In genomic region chr19:15615526-15615925, GRCh38 we compare ENCODE assay signal across 16 cellular contexts. TPM values are rescaled to one million over a fixed set of nuclear protein-coding genes. Genes with fewer than 3 reads are reported as not detected.
DNase-seq lines count a peak whose midpoint lies in the region; ATAC-seq and TF ChIP-seq lines count a peak whose summit lies in the region.
"Had no signal": no experiment of that assay in that cellular context is flagged by ENCODE, and none has a peak within 500 bp of the region (broad histone marks: within the 10 kb centered on the region; RNA-seq: fewer than 3 reads in every experiment).

No MANE protein-coding gene starts in this region.

- no peaks in the 10 kb centered on the region for H3K79me2 ChIP-seq in H9 (ENCODE audit: insufficient read depth, low read length)

- no peak overlapping the region for H3K4me3 Mint-ChIP-seq in activated naive CD4-positive, alpha-beta T cell treated with anti-CD3 and anti-CD28 coated beads for 36 hours
- H3K4me3 Mint-ChIP-seq in H9 = no peak overlapping the region
- H3K4me3 Mint-ChIP-seq: CD4-positive, alpha-beta T cell; IgD-negative memory B cell had no signal

- no peak overlapping the region for H3K4me2 ChIP-seq in H9 (ENCODE audit: insufficient read depth, insufficient read length, low read length)

- H4K8ac ChIP-seq in H9 (replicated peaks; ENCODE audit: insufficient read length, low read depth, low read length) = no peak overlapping the region

- H2BK12ac ChIP-seq in H9 (ENCODE audit: insufficient read length, low read depth, low read length) = no peak overlapping the region

- peak overlapping the region; percentile 74 to 77 for H3K27ac Mint-ChIP-seq in activated naive CD4-positive, alpha-beta T cell treated with anti-CD3 and anti-CD28 coated beads, Interleukin-2, amount 50 U/mL, for 72 hours
- no peak overlapping the region for H3K27ac Mint-ChIP-seq in activated naive CD4-positive, alpha-beta T cell treated with anti-CD3 and anti-CD28 coated beads for 36 hours
- peak overlapping the region in 1 of 3 experiments; percentile 59; a peak in 1 of 7 replicates for H3K27ac Mint-ChIP-seq in H9
- H3K27ac Mint-ChIP-seq: CD4-positive, alpha-beta T cell; IgD-negative memory B cell had no signal

- H3T11ph ChIP-seq in H9 (ENCODE audit: low read length) = no peak overlapping the region

- no peak overlapping the region for H2BK5ac ChIP-seq in H9 (ENCODE audit: insufficient read length, low read length)

- no peak overlapping the region for H2AFZ ChIP-seq in H9 (ENCODE audit: low read length)

- TF ChIP-seq CTCF in VCaP (conservative IDR thresholded peaks at IDR 0.05) (no peak), esophagus muscularis mucosa (IDR thresholded peaks at IDR 0.05) (no peak), H9 (conservative IDR thresholded peaks at IDR 0.05) (no peak)

- 69% methylated on average over 14 of the region's 14 CpGs for WGBS in esophagus muscularis mucosa
- no CpG with 5 or more reads among the region's 14 CpGs for whole genome bisulfite sequencing in H9 (ENCODE audit: extremely low coverage, insufficient read length, low lambda C conversion rate)

- H3K9ac ChIP-seq in H9 (ENCODE audit: extremely low read depth, insufficient read length, low read length) = no peak overlapping the region

- no peak for TF ChIP-seq EP300 in esophagus muscularis mucosa (IDR thresholded peaks at IDR 0.05)

- H2BK15ac ChIP-seq in H9 (ENCODE audit: low read depth, low read length) = no peak overlapping the region

- intact Hi-C loops in activated naive CD4-positive, alpha-beta T cell treated with anti-CD3 and anti-CD28 coated beads for 36 hours (cut with micrococcal nuclease) = no loop called here
- intact Hi-C loops in esophagus muscularis mucosa (cut with DNase I) = no loop called here
- intact Hi-C loops in posterior vena cava (cut with DNase I) = no loop called here

- H3K9me3 ChIP-seq in esophagus muscularis mucosa = no peaks in the 10 kb centered on the region
- H3K9me3 ChIP-seq in H9 (ENCODE audit: control insufficient read depth, low read depth, low read length) = peaks cover 83% of the 10 kb centered on the region
- H3K9me3 ChIP-seq: BE2C, Caco-2 had no signal

- H3K27ac ChIP-seq in VCaP = peak overlapping the region; percentile 90
- H3K27ac ChIP-seq in esophagus muscularis mucosa (replicated peaks in 1 of 4) = no peak overlapping the region
- H3K27ac ChIP-seq in H9 (ENCODE audit: insufficient read length, low read depth, low read length) = no peak overlapping the region

- no peak overlapping the region for H4K5ac ChIP-seq in H9 (ENCODE audit: insufficient read length, low read depth, low read length)

- H3K14ac ChIP-seq in H9 (ENCODE audit: insufficient read depth, low read length) = no peak overlapping the region

- no peaks in the 10 kb centered on the region for H3K23me2 ChIP-seq in H9 (ENCODE audit: insufficient read length, low read depth, low read length, poor library complexity, severe bottlenecking)

- no peak overlapping the region for H2BK20ac ChIP-seq in H9 (ENCODE audit: low read depth, low read length, poor library complexity, severe bottlenecking)

- H3K27me3 Mint-ChIP-seq in activated naive CD4-positive, alpha-beta T cell treated with anti-CD3 and anti-CD28 coated beads for 36 hours (ENCODE audit: low read depth) = peaks cover 22% of the 10 kb centered on the region
- peaks cover 3% of the 10 kb centered on the region for H3K27me3 Mint-ChIP-seq in H9 (ENCODE audit: low read depth)

- H3K4me1 Mint-ChIP-seq in activated naive CD4-positive, alpha-beta T cell treated with anti-CD3 and anti-CD28 coated beads for 36 hours (ENCODE audit: low read depth) = no peaks in the 10 kb centered on the region
- H3K4me1 Mint-ChIP-seq in H9 = no peaks in the 10 kb centered on the region
- H3K4me1 Mint-ChIP-seq: IgD-negative memory B cell had no signal

- H3K23ac ChIP-seq in H9 (ENCODE audit: insufficient read length, low read depth, low read length) = no peak overlapping the region

- no peak overlapping the region for H3K4me3 ChIP-seq in esophagus muscularis mucosa

- no peaks in the 10 kb centered on the region for H3K36me3 ChIP-seq in esophagus muscularis mucosa
- H3K36me3 ChIP-seq: BE2C had no signal

- CTCF ChIA-PET in activated naive CD4-positive, alpha-beta T cell treated with anti-CD3 and anti-CD28 coated beads for 36 hours (lab: Charles Lee) = no interaction called here

- H2AK5ac ChIP-seq in H9 (ENCODE audit: insufficient read length, low read length) = no peak overlapping the region

- H3K4me1 ChIP-seq in esophagus muscularis mucosa (no peaks in the 10 kb centered on the region), H9 (ENCODE audit: insufficient read depth, low read length) (no peaks in the 10 kb centered on the region)
- H3K4me1 ChIP-seq: BE2C, Caco-2 had no signal

- peak; percentile 28 to 50 for ATAC-seq in activated naive CD4-positive, alpha-beta T cell treated with anti-CD3 and anti-CD28 coated beads, Interleukin-2, amount 50 U/mL, for 72 hours
- ATAC-seq: HepG2 had no signal

- H3K79me1 ChIP-seq in H9 (ENCODE audit: insufficient read depth, low read depth, low read length, poor library complexity, severe bottlenecking) = no peaks in the 10 kb centered on the region

- no peak for DNase-seq in activated naive CD4-positive, alpha-beta T cell treated with anti-CD3 and anti-CD28 coated beads, Interleukin-2, amount 50 U/mL, for 72 hours (ENCODE audit: low spot score in 2 of 2)
- no peak for DNase-seq in activated naive CD4-positive, alpha-beta T cell treated with anti-CD3 and anti-CD28 coated beads for 36 hours
- DNase-seq in esophagus muscularis mucosa (ENCODE audit: extremely low spot score) (peak; percentile 64), posterior vena cava (ENCODE audit: low spot score) (no peak), HT-29 (ENCODE audit: low spot score) (no peak), H9 (no peak)
- DNase-seq: ACHN; BE2C; C1 segment of cervical spinal cord; Caco-2; CD4-positive, alpha-beta T cell; GOT3; H7 had no signal

- peaks cover 0 to 4% of the 10 kb centered on the region in 2 donors for H3K36me3 Mint-ChIP-seq in activated naive CD4-positive, alpha-beta T cell treated with anti-CD3 and anti-CD28 coated beads, Interleukin-2, amount 50 U/mL, for 72 hours
- H3K36me3 Mint-ChIP-seq in activated naive CD4-positive, alpha-beta T cell treated with anti-CD3 and anti-CD28 coated beads for 36 hours (ENCODE audit: low read depth) = no peaks in the 10 kb centered on the region
- H3K36me3 Mint-ChIP-seq in H9 (ENCODE audit: insufficient read depth in 1 of 3, low read depth in 3 of 3) = peaks cover 9 to 47% (median 18%) of the 10 kb centered on the region in 3 experiments; a peak in 6 of 7 replicates
- H3K36me3 Mint-ChIP-seq: IgD-negative memory B cell had no signal

- no peak overlapping the region for H3K4ac ChIP-seq in H9 (ENCODE audit: low read depth, low read length)

- H3K9me3 Mint-ChIP-seq in activated naive CD4-positive, alpha-beta T cell treated with anti-CD3 and anti-CD28 coated beads, Interleukin-2, amount 50 U/mL, for 72 hours = peaks cover 7 to 19% of the 10 kb centered on the region in 2 donors
- peaks cover 5% of the 10 kb centered on the region for H3K9me3 Mint-ChIP-seq in activated naive CD4-positive, alpha-beta T cell treated with anti-CD3 and anti-CD28 coated beads for 36 hours
- peaks cover 93 to 98% of the 10 kb centered on the region in 2 experiments for H3K9me3 Mint-ChIP-seq in H9
- H3K9me3 Mint-ChIP-seq: CD4-positive, alpha-beta T cell had no signal

- H3K27me3 ChIP-seq in esophagus muscularis mucosa (peaks cover 0 to 45% (median 0%) of the 10 kb centered on the region in 4 donors), H9 (ENCODE audit: insufficient read depth, low read length) (no peaks in the 10 kb centered on the region)

- H4K20me1 ChIP-seq in H9 (ENCODE audit: control insufficient read depth, insufficient read depth, insufficient read length) = no peaks in the 10 kb centered on the region

- no peak overlapping the region for H2BK120ac ChIP-seq in H9 (ENCODE audit: low read depth, low read length, poor library complexity, severe bottlenecking)

- no peak overlapping the region for H4K91ac ChIP-seq in H9 (ENCODE audit: insufficient read length, low read depth, low read length)

- no peak overlapping the region for H3K18ac ChIP-seq in H9 (ENCODE audit: insufficient read length, low read depth, low read length)

- TF ChIP-seq POLR2A in esophagus muscularis mucosa (IDR thresholded peaks at IDR 0.05; ENCODE audit: low read depth) = no peak

- H3K56ac ChIP-seq in H9 (ENCODE audit: insufficient read length, low read depth, low read length) = no peak overlapping the region

RNA-seq across cellular contexts. Expression of gene CYP4F8, which starts 0.5 kb away (rescaled TPM):
- not detected for total RNA-seq in activated naive CD4-positive, alpha-beta T cell treated with anti-CD3 and anti-CD28 coated beads, Interleukin-2, amount 50 U/mL, for 72 hours
- total RNA-seq in activated naive CD4-positive, alpha-beta T cell treated with anti-CD3 and anti-CD28 coated beads for 36 hours = not detected
- total RNA-seq in esophagus muscularis mucosa (not detected), posterior vena cava (not detected), H9 (2021) (not detected in 2 replicates)
- total RNA-seq in HT-29 (2014; rRNA removed; shearing (Covaris generic)) = not detected in 2 replicates
- total RNA-seq: Caco-2; CD4-positive, alpha-beta T cell; H7; HepG2 had no signal

RNA-seq across cellular contexts. Expression of gene CYP4F3, which starts 25.2 kb away (rescaled TPM):
- under 1 TPM; 0.14 to 0.18 TPM for total RNA-seq in activated naive CD4-positive, alpha-beta T cell treated with anti-CD3 and anti-CD28 coated beads, Interleukin-2, amount 50 U/mL, for 72 hours
- total RNA-seq in activated naive CD4-positive, alpha-beta T cell treated with anti-CD3 and anti-CD28 coated beads for 36 hours = under 1 TPM; 0.62 to 0.76 TPM
- total RNA-seq in esophagus muscularis mucosa (under 1 TPM in 2 of 4 donors, not detected in 2; 0.06 to 0.66 TPM), posterior vena cava (under 1 TPM; 0.29 to 0.79 TPM), H9 (2021) (not detected in 2 replicates)
- total RNA-seq in HT-29 (2014; rRNA removed; shearing (Covaris generic)) = 0.89 and 0.99 TPM in 2 replicates
- total RNA-seq: CD4-positive, alpha-beta T cell; H7 had no signal

RNA-seq across cellular contexts. Expression of gene CYP4F12, which starts 57.4 kb away (rescaled TPM):
- under 1 TPM in 1 of 2 donors, not detected in 1; 0.32 TPM for total RNA-seq in activated naive CD4-positive, alpha-beta T cell treated with anti-CD3 and anti-CD28 coated beads, Interleukin-2, amount 50 U/mL, for 72 hours
- total RNA-seq in activated naive CD4-positive, alpha-beta T cell treated with anti-CD3 and anti-CD28 coated beads for 36 hours = not detected
- total RNA-seq in esophagus muscularis mucosa (1 to 10 TPM; 3.5 to 4.2 (median 3.7) TPM), posterior vena cava (1 to 10 TPM; 2.6 to 7.6 TPM), H9 (2021) (not detected in 2 replicates)
- 6.9 and 12.2 TPM in 2 replicates for total RNA-seq in HT-29 (2014; rRNA removed; shearing (Covaris generic))
- total RNA-seq: H7 had no signal
